Comparison of ENCODE assay signal across 12 cellular contexts in the genomic region with DNA sequence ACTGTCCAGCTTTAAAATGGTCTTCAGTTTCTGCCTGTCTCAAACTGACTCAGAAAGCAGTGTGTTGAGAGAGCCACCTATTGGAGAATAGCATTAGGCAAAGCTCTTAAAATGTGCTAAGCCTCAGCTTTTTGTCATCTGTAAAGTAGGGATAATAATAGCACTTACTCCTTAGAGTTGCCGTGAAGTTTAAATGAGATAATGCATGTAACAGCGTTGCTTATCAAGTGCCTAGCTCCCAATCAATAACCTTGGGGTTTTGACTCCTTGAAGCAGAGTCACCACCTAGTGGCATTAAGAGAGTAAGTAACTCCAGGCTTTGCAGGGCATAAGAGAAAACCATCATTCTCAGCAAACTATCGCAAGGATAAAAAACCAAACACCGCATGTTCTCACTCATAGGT.
A peak's percentile ranks its signal among the peaks of the same experiment; 100 is the strongest.
DNase-seq lines count a peak whose midpoint lies in the region; ATAC-seq and TF ChIP-seq lines count a peak whose summit lies in the region.
"Had no signal": no experiment of that assay in that cellular context is flagged by ENCODE, and none has a peak within 500 bp of the region (broad histone marks: within the 10 kb centered on the region; RNA-seq: fewer than 3 reads in every experiment).

No MANE protein-coding gene starts in this region.

- H3F3A ChIP-seq in GM23338 (replicated peaks; ENCODE audit: low read depth), result no peaks in the 10 kb centered on the region

- H3K27ac Mint-ChIP-seq in GM23338, result no peak overlapping the region
- H3K27ac Mint-ChIP-seq: IgD-negative memory B cell; stimulated activated naive CD8-positive, alpha-beta T cell treated with anti-CD3 and anti-CD28 coated beads, Interleukin-15, Interleukin-2, amounts not matched to agents 100 ng/mL and 50 ng/mL, for 24 hours had no signal

- H3K27me3 ChIP-seq in A673 (replicated peaks; ENCODE audit: insufficient read depth, low read depth, low read length, poor library complexity) (peaks cover 3% of the 10 kb centered on the region), GM23338 (ENCODE audit: insufficient read depth) (no peaks in the 10 kb centered on the region), Panc1 (ENCODE audit: control insufficient read depth, insufficient read depth, low read length) (peaks cover 4% of the 10 kb centered on the region), hepatocyte (no peaks in the 10 kb centered on the region), suprapubic skin (peaks cover 7% of the 10 kb centered on the region)

- CTCF ChIA-PET in A673 (lab: Charles Lee) (interaction anchor here (0.5 to 1.2 kb wide), 5 partner anchors 30 to 458 kb away, joined by 3 to 7 read pairs (median 3); no protein-coding TSS in a partner anchor), Panc1 (lab: Charles Lee) (no interaction called here)

- H2AFZ ChIP-seq in GM23338 (no peak overlapping the region), hepatocyte (no peak overlapping the region)

- in situ Hi-C loops in Panc1 (cut with HindIII; ENCODE audit: low pct_unique_long_range_greater_than_20kb, low sequenced_read_pairs), result no loop called here

- no peak overlapping the region for H3K4me3 Mint-ChIP-seq in GM23338
- H3K4me3 Mint-ChIP-seq: IgD-negative memory B cell; stimulated activated naive CD8-positive, alpha-beta T cell treated with anti-CD3 and anti-CD28 coated beads, Interleukin-15, Interleukin-2, amounts not matched to agents 100 ng/mL and 50 ng/mL, for 24 hours had no signal

- H4K20me1 ChIP-seq in GM23338 (replicated peaks; ENCODE audit: insufficient read depth), result no peaks in the 10 kb centered on the region
- no peaks in the 10 kb centered on the region for H4K20me1 ChIP-seq in hepatocyte (ENCODE audit: insufficient read depth, poor library complexity, severe bottlenecking)

- WGBS in hepatocyte (ENCODE audit: low lambda C conversion rate, missing lambda C conversion rate), result 55% methylated on average over 4 of the region's 4 CpGs
- WGBS in suprapubic skin, result 65% methylated on average over 4 of the region's 4 CpGs

- H3K9me2 ChIP-seq in GM23338 (ENCODE audit: insufficient read depth) (0 out of 2 replicates have a peak, but pooled peaks cover 4% of the 10 kb centered on the region), hepatocyte (replicated peaks; ENCODE audit: insufficient read depth) (no peaks in the 10 kb centered on the region)

- H3K4me1 ChIP-seq in A673 (ENCODE audit: insufficient read depth, low read length, poor library complexity, severe bottlenecking) (no peaks in the 10 kb centered on the region), GM23338 (ENCODE audit: insufficient read depth) (peaks cover 6% of the 10 kb centered on the region; the same call in 1 of the 2 replicates), Panc1 (ENCODE audit: control insufficient read depth, insufficient read depth, low read length) (no peaks in the 10 kb centered on the region), hepatocyte (ENCODE audit: insufficient read depth) (no peaks in the 10 kb centered on the region), suprapubic skin (no peaks in the 10 kb centered on the region)

- peaks cover 2% of the 10 kb centered on the region for H3K27me3 Mint-ChIP-seq in GM23338 (ENCODE audit: insufficient read depth, low read depth, poor library complexity)

- DNase-seq in A673 (ENCODE audit: low spot score) (peak; percentile 36), GM23338 (ENCODE audit: low spot score) (peak; percentile 72), Panc1 (ENCODE audit: low read depth, low spot score) (peak; percentile 7), hepatocyte (ENCODE audit: low spot score) (no peak), suprapubic skin (ENCODE audit: low spot score in 2 of 2) (no peak), islet precursor cell (no peak)
- DNase-seq in NK-92 treated with Interleukin-12 subunit alpha and Interleukin-12 subunit beta, amount 100 ng/mL, for 24 hours (lab: John Stamatoyannopoulos, UW), result no peak
- DNase-seq: activated naive CD4-positive, alpha-beta T cell treated with anti-CD3 and anti-CD28 coated beads, Interleukin-2, amount 50 U/mL, for 16 hours; DND-41 had no signal

- H3K4me2 ChIP-seq in GM23338, result no peak overlapping the region
- H3K4me2 ChIP-seq in hepatocyte, result no peak overlapping the region

- no peak for TF ChIP-seq EP300 in suprapubic skin (IDR thresholded peaks at IDR 0.05)

- H3K27ac ChIP-seq in A673 (ENCODE audit: low read depth, low read length, poor library complexity, severe bottlenecking) (no peak overlapping the region), GM23338 (ENCODE audit: low read depth) (no peak overlapping the region), Panc1 (ENCODE audit: low read length) (no peak overlapping the region), hepatocyte (no peak overlapping the region), suprapubic skin (no peak overlapping the region)

- intact Hi-C loops in A673 (cut with micrococcal nuclease; ENCODE audit: unreplicated experiment), result loop anchor here (5.0 kb wide), 1 partner anchor 80 kb away; no protein-coding TSS in a partner anchor
- intact Hi-C loops in Panc1 (cut with micrococcal nuclease; ENCODE audit: unreplicated experiment), result no loop called here

- H3K4me1 Mint-ChIP-seq in GM23338, result peaks cover 8% of the 10 kb centered on the region; the same call in 2 of the 3 replicates
- H3K4me1 Mint-ChIP-seq: IgD-negative memory B cell had no signal

- H3K9me3 ChIP-seq in A673 (ENCODE audit: low read depth, low read length, poor library complexity, severe bottlenecking), result no peaks in the 10 kb centered on the region
- no peaks in the 10 kb centered on the region for H3K9me3 ChIP-seq in Panc1 (ENCODE audit: control insufficient read depth, insufficient read depth, low read depth, low read length)
- no peaks in the 10 kb centered on the region for H3K9me3 ChIP-seq in hepatocyte (ENCODE audit: low read depth)
- no peaks in the 10 kb centered on the region for H3K9me3 ChIP-seq in suprapubic skin

- no peaks in the 10 kb centered on the region; the same call in 2 of the 3 replicates for H3K9me3 Mint-ChIP-seq in GM23338

- no peaks in the 10 kb centered on the region for H3K79me2 ChIP-seq in GM23338 (replicated peaks; ENCODE audit: insufficient read depth)
- H3K79me2 ChIP-seq in hepatocyte, result no peaks in the 10 kb centered on the region

- ATAC-seq in GM23338 (peak; percentile 88), Panc1 (no peak; the same call in 1 of the 2 replicates), GM21529 (IDR thresholded peaks at IDR 0.05; ENCODE audit: unreplicated experiment) (no peak)

- no peak for TF ChIP-seq POLR2A in suprapubic skin (IDR thresholded peaks at IDR 0.05)

- POLR2A ChIA-PET in A673 (lab: Charles Lee; ENCODE audit: low non-redundant PET) (no interaction called here), Panc1 (lab: Charles Lee) (no interaction called here)

- H3K36me3 Mint-ChIP-seq in GM23338 (ENCODE audit: low read depth), result no peaks in the 10 kb centered on the region
- H3K36me3 Mint-ChIP-seq: IgD-negative memory B cell had no signal

- BruUV-seq in A673 (replicated peaks; lab: Mats Ljungman, UMichigan) (no TSS peak), Panc1 (replicated peaks; lab: Mats Ljungman, UMichigan) (no TSS peak)

- H3K4me3 ChIP-seq in A673 (ENCODE audit: low read depth, low read length, poor library complexity, severe bottlenecking) (no peak overlapping the region), GM23338 (no peak overlapping the region), Panc1 (ENCODE audit: low read depth in 2 of 2, low read length in 2 of 2) (no peak overlapping the region), hepatocyte (no peak overlapping the region), suprapubic skin (no peak overlapping the region)

- no peaks in the 10 kb centered on the region for H3K36me3 ChIP-seq in A673 (ENCODE audit: insufficient read depth, low read length, poor library complexity, severe bottlenecking)
- no peaks in the 10 kb centered on the region for H3K36me3 ChIP-seq in GM23338 (ENCODE audit: insufficient read depth)
- no peaks in the 10 kb centered on the region for H3K36me3 ChIP-seq in Panc1 (ENCODE audit: control insufficient read depth, insufficient read depth, low read length)
- H3K36me3 ChIP-seq in hepatocyte (replicated peaks; ENCODE audit: insufficient read depth, low read depth), result no peaks in the 10 kb centered on the region
- H3K36me3 ChIP-seq in suprapubic skin, result no peaks in the 10 kb centered on the region

- TF ChIP-seq CTCF in A673 (conservative IDR thresholded peaks at IDR 0.05; ENCODE audit: low read depth, low read length), result peak; percentile 43; the same call in 1 of the 2 replicates
- peak; percentile 67 to 70 for TF ChIP-seq CTCF in GM23338 (conservative IDR thresholded peaks at IDR 0.05; ENCODE audit: low read depth in 2 of 2)
- peak; percentile 72 for TF ChIP-seq CTCF in Panc1 (IDR thresholded peaks at IDR 0.05)
- TF ChIP-seq CTCF in hepatocyte (IDR thresholded peaks at IDR 0.05; ENCODE audit: poor library complexity), result peak; percentile 42
- TF ChIP-seq CTCF in suprapubic skin (IDR thresholded peaks at IDR 0.05), result peak in 1 of 2 donors; percentile 9

TF ChIP-seq in GM23338, 12 proteins besides CTCF, POLR2A, EP300 and RAD21 (continues in another document):
- TF ChIP-seq ZNF331 (CRISPR knock-in tag; IDR thresholded peaks at IDR 0.05; ENCODE audit: low read depth) (no peak), ZNF114 (CRISPR knock-in tag; IDR thresholded peaks at IDR 0.05) (no peak), CREB1 (CRISPR knock-in tag; IDR thresholded peaks at IDR 0.05; ENCODE audit: low read depth) (no peak), JUNB (IDR thresholded peaks at IDR 0.05; ENCODE audit: unreplicated experiment) (no peak)
- TF ChIP-seq, protein P1, sequence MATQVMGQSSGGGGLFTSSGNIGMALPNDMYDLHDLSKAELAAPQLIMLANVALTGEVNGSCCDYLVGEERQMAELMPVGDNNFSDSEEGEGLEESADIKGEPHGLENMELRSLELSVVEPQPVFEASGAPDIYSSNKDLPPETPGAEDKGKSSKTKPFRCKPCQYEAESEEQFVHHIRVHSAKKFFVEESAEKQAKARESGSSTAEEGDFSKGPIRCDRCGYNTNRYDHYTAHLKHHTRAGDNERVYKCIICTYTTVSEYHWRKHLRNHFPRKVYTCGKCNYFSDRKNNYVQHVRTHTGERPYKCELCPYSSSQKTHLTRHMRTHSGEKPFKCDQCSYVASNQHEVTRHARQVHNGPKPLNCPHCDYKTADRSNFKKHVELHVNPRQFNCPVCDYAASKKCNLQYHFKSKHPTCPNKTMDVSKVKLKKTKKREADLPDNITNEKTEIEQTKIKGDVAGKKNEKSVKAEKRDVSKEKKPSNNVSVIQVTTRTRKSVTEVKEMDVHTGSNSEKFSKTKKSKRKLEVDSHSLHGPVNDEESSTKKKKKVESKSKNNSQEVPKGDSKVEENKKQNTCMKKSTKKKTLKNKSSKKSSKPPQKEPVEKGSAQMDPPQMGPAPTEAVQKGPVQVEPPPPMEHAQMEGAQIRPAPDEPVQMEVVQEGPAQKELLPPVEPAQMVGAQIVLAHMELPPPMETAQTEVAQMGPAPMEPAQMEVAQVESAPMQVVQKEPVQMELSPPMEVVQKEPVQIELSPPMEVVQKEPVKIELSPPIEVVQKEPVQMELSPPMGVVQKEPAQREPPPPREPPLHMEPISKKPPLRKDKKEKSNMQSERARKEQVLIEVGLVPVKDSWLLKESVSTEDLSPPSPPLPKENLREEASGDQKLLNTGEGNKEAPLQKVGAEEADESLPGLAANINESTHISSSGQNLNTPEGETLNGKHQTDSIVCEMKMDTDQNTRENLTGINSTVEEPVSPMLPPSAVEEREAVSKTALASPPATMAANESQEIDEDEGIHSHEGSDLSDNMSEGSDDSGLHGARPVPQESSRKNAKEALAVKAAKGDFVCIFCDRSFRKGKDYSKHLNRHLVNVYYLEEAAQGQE (IDR thresholded peaks at IDR 0.05; ENCODE audit: unreplicated experiment), result no peak

Comparison
In these comparisons a context has a peak if more than half of its experiments do, and no peak if none do; other contexts are left out.
1. DNase-seq: peak in A673 (single experiment), GM23338 (single experiment) and Panc1 (single experiment); none in hepatocyte (single experiment), suprapubic skin (0 of 2), NK-92 treated with Interleukin-12 subunit alpha and Interleukin-12 subunit beta, amount 100 ng/mL, for 24 hours (single experiment) and islet precursor cell (single experiment).